Comparison of ENCODE assay signal across 1 cellular context in genomic region chr1:110339040-110339426, GRCh38.
A peak's percentile ranks its signal among the peaks of the same experiment; 100 is the strongest.
TF ChIP-seq lines count a peak whose summit lies in the region.

Gene RBM15 (plus strand): TSS chr1:110339377. CDS start chr1:110339406, 29 bp downstream.

TF ChIP-seq in K562, 482 proteins besides CTCF, POLR2A, EP300 and RAD21 (continued from another document and continues in another):
- TF ChIP-seq, protein P1, sequence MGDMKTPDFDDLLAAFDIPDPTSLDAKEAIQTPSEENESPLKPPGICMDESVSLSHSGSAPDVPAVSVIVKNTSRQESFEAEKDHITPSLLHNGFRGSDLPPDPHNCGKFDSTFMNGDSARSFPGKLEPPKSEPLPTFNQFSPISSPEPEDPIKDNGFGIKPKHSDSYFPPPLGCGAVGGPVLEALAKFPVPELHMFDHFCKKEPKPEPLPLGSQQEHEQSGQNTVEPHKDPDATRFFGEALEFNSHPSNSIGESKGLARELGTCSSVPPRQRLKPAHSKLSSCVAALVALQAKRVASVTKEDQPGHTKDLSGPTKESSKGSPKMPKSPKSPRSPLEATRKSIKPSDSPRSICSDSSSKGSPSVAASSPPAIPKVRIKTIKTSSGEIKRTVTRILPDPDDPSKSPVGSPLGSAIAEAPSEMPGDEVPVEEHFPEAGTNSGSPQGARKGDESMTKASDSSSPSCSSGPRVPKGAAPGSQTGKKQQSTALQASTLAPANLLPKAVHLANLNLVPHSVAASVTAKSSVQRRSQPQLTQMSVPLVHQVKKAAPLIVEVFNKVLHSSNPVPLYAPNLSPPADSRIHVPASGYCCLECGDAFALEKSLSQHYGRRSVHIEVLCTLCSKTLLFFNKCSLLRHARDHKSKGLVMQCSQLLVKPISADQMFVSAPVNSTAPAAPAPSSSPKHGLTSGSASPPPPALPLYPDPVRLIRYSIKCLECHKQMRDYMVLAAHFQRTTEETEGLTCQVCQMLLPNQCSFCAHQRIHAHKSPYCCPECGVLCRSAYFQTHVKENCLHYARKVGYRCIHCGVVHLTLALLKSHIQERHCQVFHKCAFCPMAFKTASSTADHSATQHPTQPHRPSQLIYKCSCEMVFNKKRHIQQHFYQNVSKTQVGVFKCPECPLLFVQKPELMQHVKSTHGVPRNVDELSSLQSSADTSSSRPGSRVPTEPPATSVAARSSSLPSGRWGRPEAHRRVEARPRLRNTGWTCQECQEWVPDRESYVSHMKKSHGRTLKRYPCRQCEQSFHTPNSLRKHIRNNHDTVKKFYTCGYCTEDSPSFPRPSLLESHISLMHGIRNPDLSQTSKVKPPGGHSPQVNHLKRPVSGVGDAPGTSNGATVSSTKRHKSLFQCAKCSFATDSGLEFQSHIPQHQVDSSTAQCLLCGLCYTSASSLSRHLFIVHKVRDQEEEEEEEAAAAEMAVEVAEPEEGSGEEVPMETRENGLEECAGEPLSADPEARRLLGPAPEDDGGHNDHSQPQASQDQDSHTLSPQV (IDR thresholded peaks at IDR 0.05): no peak
- TF ChIP-seq, protein P2, sequence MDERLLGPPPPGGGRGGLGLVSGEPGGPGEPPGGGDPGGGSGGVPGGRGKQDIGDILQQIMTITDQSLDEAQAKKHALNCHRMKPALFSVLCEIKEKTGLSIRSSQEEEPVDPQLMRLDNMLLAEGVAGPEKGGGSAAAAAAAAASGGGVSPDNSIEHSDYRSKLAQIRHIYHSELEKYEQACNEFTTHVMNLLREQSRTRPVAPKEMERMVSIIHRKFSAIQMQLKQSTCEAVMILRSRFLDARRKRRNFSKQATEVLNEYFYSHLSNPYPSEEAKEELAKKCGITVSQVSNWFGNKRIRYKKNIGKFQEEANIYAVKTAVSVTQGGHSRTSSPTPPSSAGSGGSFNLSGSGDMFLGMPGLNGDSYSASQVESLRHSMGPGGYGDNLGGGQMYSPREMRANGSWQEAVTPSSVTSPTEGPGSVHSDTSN (CRISPR knock-in tag; IDR thresholded peaks at IDR 0.05; ENCODE audit: low read depth): peak; percentile 52
- TF ChIP-seq, protein P2 (tag; conservative IDR thresholded peaks at IDR 0.05; ENCODE audit: low read depth): peak; percentile 99
- TF ChIP-seq ILF3 (IDR thresholded peaks at IDR 0.05; ENCODE audit: borderline replicate concordance) (peak; percentile 10; the same call in 1 of the 2 replicates), ZBTB34 (CRISPR knock-in tag; IDR thresholded peaks at IDR 0.05) (no peak), CBX3 (IDR thresholded peaks at IDR 0.05; ENCODE audit: borderline replicate concordance in 1 of 2, low read length in 2 of 2) (no peak), LEF1 (IDR thresholded peaks at IDR 0.05) (peak; percentile 45; the same call in 1 of the 2 replicates), ARNT (IDR thresholded peaks at IDR 0.05) (peak in 1 of 2 experiments; percentile 86; a peak in 1 of 4 replicates), FOXA3 (CRISPR knock-in tag; conservative IDR thresholded peaks at IDR 0.05 in 1 of 2, IDR thresholded peaks at IDR 0.05 in 1 of 2) (no peak), JUN (IDR thresholded peaks at IDR 0.05; ENCODE audit: borderline replicate concordance, low read depth, low read length) (no peak), JUN (CRISPR knock-in tag; IDR thresholded peaks at IDR 0.05; ENCODE audit: borderline replicate concordance) (peak; percentile 8; the same call in 1 of the 2 replicates), SIN3A (IDR thresholded peaks at IDR 0.05; ENCODE audit: borderline replicate concordance in 2 of 2, control insufficient read depth in 1 of 2, low read depth in 2 of 2, low read length in 2 of 2) (no peak), MCM2 (IDR thresholded peaks at IDR 0.05; ENCODE audit: low read depth) (no peak), OTX1 (CRISPR knock-in tag; IDR thresholded peaks at IDR 0.05) (no peak), SETDB1 (IDR thresholded peaks at IDR 0.05; ENCODE audit: low read length) (no peak), RHOXF2B (CRISPR knock-in tag; conservative IDR thresholded peaks at IDR 0.05) (peak; percentile 81; the same call in 1 of the 2 replicates), RBM15 (IDR thresholded peaks at IDR 0.05; ENCODE audit: insufficient read depth, low read length) (no peak), KLF10 (CRISPR knock-in tag; IDR thresholded peaks at IDR 0.05) (no peak), THRAP3 (IDR thresholded peaks at IDR 0.05; ENCODE audit: borderline replicate concordance) (no peak), GTF2E2 (tag; IDR thresholded peaks at IDR 0.05) (no peak), HMG20B (CRISPR knock-in tag; IDR thresholded peaks at IDR 0.05) (no peak), GATAD2B (IDR thresholded peaks at IDR 0.05; ENCODE audit: borderline replicate concordance) (peak; percentile 30; the same call in 1 of the 2 replicates), FOXK1 (CRISPR knock-in tag; IDR thresholded peaks at IDR 0.05; ENCODE audit: borderline replicate concordance) (no peak), PHF20 (IDR thresholded peaks at IDR 0.05; ENCODE audit: partially characterized antibody) (no peak), ZNF830 (CRISPR knock-in tag; IDR thresholded peaks at IDR 0.05) (no peak)
- TF ChIP-seq, protein P3, sequence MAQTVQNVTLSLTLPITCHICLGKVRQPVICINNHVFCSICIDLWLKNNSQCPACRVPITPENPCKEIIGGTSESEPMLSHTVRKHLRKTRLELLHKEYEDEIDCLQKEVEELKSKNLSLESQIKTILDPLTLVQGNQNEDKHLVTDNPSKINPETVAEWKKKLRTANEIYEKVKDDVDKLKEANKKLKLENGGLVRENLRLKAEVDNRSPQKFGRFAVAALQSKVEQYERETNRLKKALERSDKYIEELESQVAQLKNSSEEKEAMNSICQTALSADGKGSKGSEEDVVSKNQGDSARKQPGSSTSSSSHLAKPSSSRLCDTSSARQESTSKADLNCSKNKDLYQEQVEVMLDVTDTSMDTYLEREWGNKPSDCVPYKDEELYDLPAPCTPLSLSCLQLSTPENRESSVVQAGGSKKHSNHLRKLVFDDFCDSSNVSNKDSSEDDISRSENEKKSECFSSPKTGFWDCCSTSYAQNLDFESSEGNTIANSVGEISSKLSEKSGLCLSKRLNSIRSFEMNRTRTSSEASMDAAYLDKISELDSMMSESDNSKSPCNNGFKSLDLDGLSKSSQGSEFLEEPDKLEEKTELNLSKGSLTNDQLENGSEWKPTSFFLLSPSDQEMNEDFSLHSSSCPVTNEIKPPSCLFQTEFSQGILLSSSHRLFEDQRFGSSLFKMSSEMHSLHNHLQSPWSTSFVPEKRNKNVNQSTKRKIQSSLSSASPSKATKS (CRISPR knock-in tag; IDR thresholded peaks at IDR 0.05): no peak
- TF ChIP-seq, protein P4, sequence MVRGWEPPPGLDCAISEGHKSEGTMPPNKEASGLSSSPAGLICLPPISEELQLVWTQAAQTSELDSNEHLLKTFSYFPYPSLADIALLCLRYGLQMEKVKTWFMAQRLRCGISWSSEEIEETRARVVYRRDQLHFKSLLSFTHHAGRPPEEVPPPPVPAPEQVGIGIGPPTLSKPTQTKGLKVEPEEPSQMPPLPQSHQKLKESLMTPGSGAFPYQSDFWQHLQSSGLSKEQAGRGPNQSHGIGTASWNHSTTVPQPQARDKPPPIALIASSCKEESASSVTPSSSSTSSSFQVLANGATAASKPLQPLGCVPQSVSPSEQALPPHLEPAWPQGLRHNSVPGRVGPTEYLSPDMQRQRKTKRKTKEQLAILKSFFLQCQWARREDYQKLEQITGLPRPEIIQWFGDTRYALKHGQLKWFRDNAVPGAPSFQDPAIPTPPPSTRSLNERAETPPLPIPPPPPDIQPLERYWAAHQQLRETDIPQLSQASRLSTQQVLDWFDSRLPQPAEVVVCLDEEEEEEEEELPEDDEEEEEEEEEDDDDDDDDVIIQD (CRISPR knock-in tag; IDR thresholded peaks at IDR 0.05): no peak
- TF ChIP-seq, protein P5, sequence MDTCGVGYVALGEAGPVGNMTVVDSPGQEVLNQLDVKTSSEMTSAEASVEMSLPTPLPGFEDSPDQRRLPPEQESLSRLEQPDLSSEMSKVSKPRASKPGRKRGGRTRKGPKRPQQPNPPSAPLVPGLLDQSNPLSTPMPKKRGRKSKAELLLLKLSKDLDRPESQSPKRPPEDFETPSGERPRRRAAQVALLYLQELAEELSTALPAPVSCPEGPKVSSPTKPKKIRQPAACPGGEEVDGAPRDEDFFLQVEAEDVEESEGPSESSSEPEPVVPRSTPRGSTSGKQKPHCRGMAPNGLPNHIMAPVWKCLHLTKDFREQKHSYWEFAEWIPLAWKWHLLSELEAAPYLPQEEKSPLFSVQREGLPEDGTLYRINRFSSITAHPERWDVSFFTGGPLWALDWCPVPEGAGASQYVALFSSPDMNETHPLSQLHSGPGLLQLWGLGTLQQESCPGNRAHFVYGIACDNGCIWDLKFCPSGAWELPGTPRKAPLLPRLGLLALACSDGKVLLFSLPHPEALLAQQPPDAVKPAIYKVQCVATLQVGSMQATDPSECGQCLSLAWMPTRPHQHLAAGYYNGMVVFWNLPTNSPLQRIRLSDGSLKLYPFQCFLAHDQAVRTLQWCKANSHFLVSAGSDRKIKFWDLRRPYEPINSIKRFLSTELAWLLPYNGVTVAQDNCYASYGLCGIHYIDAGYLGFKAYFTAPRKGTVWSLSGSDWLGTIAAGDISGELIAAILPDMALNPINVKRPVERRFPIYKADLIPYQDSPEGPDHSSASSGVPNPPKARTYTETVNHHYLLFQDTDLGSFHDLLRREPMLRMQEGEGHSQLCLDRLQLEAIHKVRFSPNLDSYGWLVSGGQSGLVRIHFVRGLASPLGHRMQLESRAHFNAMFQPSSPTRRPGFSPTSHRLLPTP (IDR thresholded peaks at IDR 0.05; ENCODE audit: borderline replicate concordance, extremely low read depth, insufficient read length): no peak
- TF ChIP-seq, protein P6, sequence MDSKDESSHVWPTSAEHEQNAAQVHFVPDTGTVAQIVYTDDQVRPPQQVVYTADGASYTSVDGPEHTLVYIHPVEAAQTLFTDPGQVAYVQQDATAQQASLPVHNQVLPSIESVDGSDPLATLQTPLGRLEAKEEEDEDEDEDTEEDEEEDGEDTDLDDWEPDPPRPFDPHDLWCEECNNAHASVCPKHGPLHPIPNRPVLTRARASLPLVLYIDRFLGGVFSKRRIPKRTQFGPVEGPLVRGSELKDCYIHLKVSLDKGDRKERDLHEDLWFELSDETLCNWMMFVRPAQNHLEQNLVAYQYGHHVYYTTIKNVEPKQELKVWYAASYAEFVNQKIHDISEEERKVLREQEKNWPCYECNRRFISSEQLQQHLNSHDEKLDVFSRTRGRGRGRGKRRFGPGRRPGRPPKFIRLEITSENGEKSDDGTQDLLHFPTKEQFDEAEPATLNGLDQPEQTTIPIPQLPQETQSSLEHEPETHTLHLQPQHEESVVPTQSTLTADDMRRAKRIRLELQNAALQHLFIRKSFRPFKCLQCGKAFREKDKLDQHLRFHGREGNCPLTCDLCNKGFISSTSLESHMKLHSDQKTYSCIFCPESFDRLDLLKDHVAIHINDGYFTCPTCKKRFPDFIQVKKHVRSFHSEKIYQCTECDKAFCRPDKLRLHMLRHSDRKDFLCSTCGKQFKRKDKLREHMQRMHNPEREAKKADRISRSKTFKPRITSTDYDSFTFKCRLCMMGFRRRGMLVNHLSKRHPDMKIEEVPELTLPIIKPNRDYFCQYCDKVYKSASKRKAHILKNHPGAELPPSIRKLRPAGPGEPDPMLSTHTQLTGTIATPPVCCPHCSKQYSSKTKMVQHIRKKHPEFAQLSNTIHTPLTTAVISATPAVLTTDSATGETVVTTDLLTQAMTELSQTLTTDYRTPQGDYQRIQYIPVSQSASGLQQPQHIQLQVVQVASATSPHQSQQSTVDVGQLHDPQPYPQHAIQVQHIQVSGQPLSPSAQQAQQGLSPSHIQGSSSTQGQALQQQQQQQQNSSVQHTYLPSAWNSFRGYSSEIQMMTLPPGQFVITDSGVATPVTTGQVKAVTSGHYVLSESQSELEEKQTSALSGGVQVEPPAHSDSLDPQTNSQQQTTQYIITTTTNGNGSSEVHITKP (IDR thresholded peaks at IDR 0.05; ENCODE audit: partially characterized antibody): peak; percentile 57
- TF ChIP-seq, protein P7, sequence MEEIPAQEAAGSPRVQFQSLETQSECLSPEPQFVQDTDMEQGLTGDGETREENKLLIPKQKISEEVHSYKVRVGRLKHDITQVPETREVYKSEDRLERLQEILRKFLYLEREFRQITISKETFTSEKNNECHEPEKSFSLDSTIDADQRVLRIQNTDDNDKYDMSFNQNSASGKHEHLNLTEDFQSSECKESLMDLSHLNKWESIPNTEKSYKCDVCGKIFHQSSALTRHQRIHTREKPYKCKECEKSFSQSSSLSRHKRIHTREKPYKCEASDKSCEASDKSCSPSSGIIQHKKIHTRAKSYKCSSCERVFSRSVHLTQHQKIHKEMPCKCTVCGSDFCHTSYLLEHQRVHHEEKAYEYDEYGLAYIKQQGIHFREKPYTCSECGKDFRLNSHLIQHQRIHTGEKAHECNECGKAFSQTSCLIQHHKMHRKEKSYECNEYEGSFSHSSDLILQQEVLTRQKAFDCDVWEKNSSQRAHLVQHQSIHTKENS (CRISPR knock-in tag; IDR thresholded peaks at IDR 0.05): no peak
- TF ChIP-seq, protein P8, sequence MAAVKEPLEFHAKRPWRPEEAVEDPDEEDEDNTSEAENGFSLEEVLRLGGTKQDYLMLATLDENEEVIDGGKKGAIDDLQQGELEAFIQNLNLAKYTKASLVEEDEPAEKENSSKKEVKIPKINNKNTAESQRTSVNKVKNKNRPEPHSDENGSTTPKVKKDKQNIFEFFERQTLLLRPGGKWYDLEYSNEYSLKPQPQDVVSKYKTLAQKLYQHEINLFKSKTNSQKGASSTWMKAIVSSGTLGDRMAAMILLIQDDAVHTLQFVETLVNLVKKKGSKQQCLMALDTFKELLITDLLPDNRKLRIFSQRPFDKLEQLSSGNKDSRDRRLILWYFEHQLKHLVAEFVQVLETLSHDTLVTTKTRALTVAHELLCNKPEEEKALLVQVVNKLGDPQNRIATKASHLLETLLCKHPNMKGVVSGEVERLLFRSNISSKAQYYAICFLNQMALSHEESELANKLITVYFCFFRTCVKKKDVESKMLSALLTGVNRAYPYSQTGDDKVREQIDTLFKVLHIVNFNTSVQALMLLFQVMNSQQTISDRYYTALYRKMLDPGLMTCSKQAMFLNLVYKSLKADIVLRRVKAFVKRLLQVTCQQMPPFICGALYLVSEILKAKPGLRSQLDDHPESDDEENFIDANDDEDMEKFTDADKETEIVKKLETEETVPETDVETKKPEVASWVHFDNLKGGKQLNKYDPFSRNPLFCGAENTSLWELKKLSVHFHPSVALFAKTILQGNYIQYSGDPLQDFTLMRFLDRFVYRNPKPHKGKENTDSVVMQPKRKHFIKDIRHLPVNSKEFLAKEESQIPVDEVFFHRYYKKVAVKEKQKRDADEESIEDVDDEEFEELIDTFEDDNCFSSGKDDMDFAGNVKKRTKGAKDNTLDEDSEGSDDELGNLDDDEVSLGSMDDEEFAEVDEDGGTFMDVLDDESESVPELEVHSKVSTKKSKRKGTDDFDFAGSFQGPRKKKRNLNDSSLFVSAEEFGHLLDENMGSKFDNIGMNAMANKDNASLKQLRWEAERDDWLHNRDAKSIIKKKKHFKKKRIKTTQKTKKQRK (IDR thresholded peaks at IDR 0.05; ENCODE audit: borderline replicate concordance, low read depth, low read length): peak; percentile 89
